ENCODE assay signal across 16 cellular contexts in genomic region chr12:131112690-131113290, GRCh38.
DNase-seq lines count a peak whose midpoint lies in the region; ATAC-seq and TF ChIP-seq lines count a peak whose summit lies in the region.
"Had no signal": no experiment of that assay in that cellular context is flagged by ENCODE, and none has a peak within 500 bp of the region (broad histone marks: within the 10 kb centered on the region; RNA-seq: fewer than 3 reads in every experiment).

No MANE protein-coding gene starts in this region.

- intact Hi-C loops in Right ventricle myocardium inferior (cut with DNase I) (no loop called here), left ventricle myocardium inferior (cut with micrococcal nuclease) (no loop called here), lower lobe of right lung (cut with DNase I) (no loop called here), vagina (cut with DNase I) (no loop called here), adrenal gland (cut with DNase I) (no loop called here)

- H3K9me3 ChIP-seq in left ventricle myocardium inferior (replicated peaks), result no peaks in the 10 kb centered on the region
- H3K9me3 ChIP-seq in RWPE2 (ENCODE audit: severe bottlenecking), result no peaks in the 10 kb centered on the region
- no peaks in the 10 kb centered on the region for H3K9me3 ChIP-seq in lower lobe of right lung
- no peaks in the 10 kb centered on the region for H3K9me3 ChIP-seq in vagina
- no peaks in the 10 kb centered on the region for H3K9me3 ChIP-seq in adrenal gland (replicated peaks in 1 of 3)
- H3K9me3 ChIP-seq: gastroesophageal sphincter, upper lobe of left lung had no signal

- H3K27ac ChIP-seq in left ventricle myocardium inferior (replicated peaks) (no peak overlapping the region), RWPE2 (ENCODE audit: poor library complexity, severe bottlenecking) (no peak overlapping the region), lower lobe of right lung (no peak overlapping the region), vagina (peak overlapping the region; percentile 80), adrenal gland (no peak overlapping the region)
- H3K27ac ChIP-seq: gastroesophageal sphincter, upper lobe of left lung had no signal

- peak; percentile 23 for DNase-seq in Right ventricle myocardium inferior (ENCODE audit: missing footprints)
- no peak for DNase-seq in left ventricle myocardium inferior
- peak; percentile 33 for DNase-seq in RWPE2 (ENCODE audit: low spot score)
- peak; percentile 20 for DNase-seq in lower lobe of right lung
- DNase-seq in vagina (ENCODE audit: extremely low spot score in 2 of 2), result no peak
- DNase-seq in NCI-H146 treated with DMSO at 0.1 percent for 48 hours (lab: John Stamatoyannopoulos, UW; ENCODE audit: unreplicated experiment), result no peak
- DNase-seq in DMS153 (lab: John Stamatoyannopoulos, UW), result no peak
- no peak for DNase-seq in adrenal gland
- DNase-seq: activated effector memory CD4-positive, alpha-beta T cell treated with anti-CD3 and anti-CD28 coated beads, Interleukin-2, amount 50 U/mL, for 16 hours; cortex of kidney; Karpas-422; NCI-H1417 treated with DMSO at 0.1 percent for 48 hours; stimulated activated naive B cell treated with anti-CD40 and anti-IgM and Interleukin-4, amounts not matched to agents 10 μg/mL and 1 μg/mL and 100 μg/mL, for 72 hours; T-helper 1 cell had no signal

- H3K4me3 ChIP-seq in left ventricle myocardium inferior, result no peak overlapping the region
- H3K4me3 ChIP-seq in RWPE2 (ENCODE audit: severe bottlenecking), result no peak overlapping the region
- no peak overlapping the region for H3K4me3 ChIP-seq in lower lobe of right lung
- H3K4me3 ChIP-seq in vagina, result no peak overlapping the region
- no peak overlapping the region for H3K4me3 ChIP-seq in adrenal gland
- H3K4me3 ChIP-seq: gastroesophageal sphincter, upper lobe of left lung had no signal

- no peak for TF ChIP-seq CTCF in left ventricle myocardium inferior (IDR thresholded peaks at IDR 0.05; ENCODE audit: borderline replicate concordance)
- no peak for TF ChIP-seq CTCF in RWPE2 (IDR thresholded peaks at IDR 0.05; ENCODE audit: poor library complexity, severe bottlenecking)
- TF ChIP-seq CTCF in lower lobe of right lung (IDR thresholded peaks at IDR 0.05), result no peak
- TF ChIP-seq CTCF in vagina (IDR thresholded peaks at IDR 0.05), result no peak
- no peak for TF ChIP-seq CTCF in adrenal gland (IDR thresholded peaks at IDR 0.05)

- H3K36me3 ChIP-seq in left ventricle myocardium inferior (peaks cover 13% of the 10 kb centered on the region), RWPE2 (ENCODE audit: low read depth) (no peaks in the 10 kb centered on the region), lower lobe of right lung (peaks cover 22% of the 10 kb centered on the region), vagina (no peaks in the 10 kb centered on the region), adrenal gland (replicated peaks in 1 of 2) (no peaks in the 10 kb centered on the region)

- WGBS in adrenal gland, 4 donors, result 57 to 95% (median 78%) methylated on average over 2 to 4 of the region's 4 CpGs

- H3K27me3 ChIP-seq in left ventricle myocardium inferior (ENCODE audit: low read depth) (no peaks in the 10 kb centered on the region), RWPE2 (ENCODE audit: insufficient read depth, poor library complexity, severe bottlenecking) (no peaks in the 10 kb centered on the region), lower lobe of right lung (ENCODE audit: low read depth) (no peaks in the 10 kb centered on the region), vagina (no peaks in the 10 kb centered on the region), adrenal gland (no peaks in the 10 kb centered on the region)
- H3K27me3 ChIP-seq: gastroesophageal sphincter, upper lobe of left lung had no signal

- H3K4me1 ChIP-seq in left ventricle myocardium inferior (peaks cover 36% of the 10 kb centered on the region), RWPE2 (ENCODE audit: insufficient read depth, poor library complexity, severe bottlenecking) (no peaks in the 10 kb centered on the region), lower lobe of right lung (no peaks in the 10 kb centered on the region), vagina (peaks cover 31% of the 10 kb centered on the region), adrenal gland (replicated peaks in 1 of 2) (no peaks in the 10 kb centered on the region)

- no peak for TF ChIP-seq POLR2A in vagina (IDR thresholded peaks at IDR 0.05)
- no peak for TF ChIP-seq POLR2A in adrenal gland (IDR thresholded peaks at IDR 0.05)

- ATAC-seq in Right ventricle myocardium inferior, result no peak
- peak; percentile 79 for ATAC-seq in RWPE2 (ENCODE audit: low read depth)
- ATAC-seq in lower lobe of right lung, result peak; percentile 14 to 47
- ATAC-seq: gastroesophageal sphincter had no signal

Comparison
In these comparisons a context has a peak if more than half of its experiments do, and no peak if none do; other contexts are left out.
1. DNase-seq: peak in Right ventricle myocardium inferior (single experiment), RWPE2 (single experiment) and lower lobe of right lung (single experiment); none in left ventricle myocardium inferior (single experiment), vagina (0 of 2), NCI-H146 treated with DMSO at 0.1 percent for 48 hours (single experiment), DMS153 (single experiment) and adrenal gland (0 of 7).